Comparison of ENCODE assay signal across 25 cellular contexts in the genomic region with DNA sequence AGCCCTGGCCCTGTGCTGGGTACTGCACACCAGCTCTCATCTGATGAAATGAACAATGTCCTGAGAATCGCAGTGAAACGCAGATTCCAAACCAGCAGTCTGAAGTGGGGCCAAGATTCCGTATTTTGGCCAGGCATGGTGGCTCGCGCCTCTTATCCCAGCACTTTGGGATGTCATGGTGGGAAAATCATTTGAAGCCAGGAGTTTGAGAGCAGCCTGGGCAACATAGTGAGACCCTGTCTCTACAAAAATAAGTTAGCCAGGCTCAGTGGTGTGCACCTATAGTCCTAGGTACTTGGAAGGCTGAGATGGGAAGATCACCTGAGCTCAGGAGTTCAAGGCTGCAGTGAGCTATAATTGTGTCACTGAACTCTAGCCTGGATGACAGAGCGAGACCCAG. TPM values are rescaled to one million over a fixed set of nuclear protein-coding genes. Genes with fewer than 3 reads are reported as not detected.
"Had no signal": no experiment of that assay in that cellular context is flagged by ENCODE, and none has a peak within 500 bp of the region (broad histone marks: within the 10 kb centered on the region; RNA-seq: fewer than 3 reads in every experiment).

No MANE protein-coding gene starts in this region.

- H2AFZ ChIP-seq: neural progenitor cell, parathyroid adenoma had no signal

- H3K4me1 ChIP-seq: left ventricle myocardium inferior, parathyroid adenoma, psoas muscle had no signal

- H3K4me3 ChIP-seq: esophagus squamous epithelium, gastroesophageal sphincter, left ventricle myocardium inferior, lung, mucosa of descending colon, neural progenitor cell, psoas muscle, spleen, tibial artery had no signal

- H3K9ac ChIP-seq: neural progenitor cell, parathyroid adenoma had no signal

- H3K36me3 ChIP-seq: esophagus squamous epithelium, gastroesophageal sphincter, left ventricle myocardium inferior, neural progenitor cell, spleen, tibial artery had no signal

- H3K27ac Mint-ChIP-seq: dendritic cell treated with granulocyte-macrophage colony-stimulating factor and Interleukin-4, amounts not matched to agents 40 ng/mL and 50 ng/mL, for 4 days; naive thymus-derived CD8-positive, alpha-beta T cell; neural progenitor cell; stimulated activated memory B cell treated with anti-CD40 and anti-IgM and Interleukin-4, amounts not matched to agents 10 μg/mL and 1 μg/mL and 100 μg/mL, for 72 hours; stimulated activated naive CD8-positive, alpha-beta T cell treated with anti-CD3 and anti-CD28 coated beads, Interleukin-15, Interleukin-2, amounts not matched to agents 100 ng/mL and 50 ng/mL, for 24 hours had no signal

- H3K27me3 ChIP-seq: neural progenitor cell had no signal

- H3K27me3 Mint-ChIP-seq: naive thymus-derived CD8-positive, alpha-beta T cell; stimulated activated naive CD8-positive, alpha-beta T cell treated with anti-CD3 and anti-CD28 coated beads, Interleukin-15, Interleukin-2, amounts not matched to agents 100 ng/mL and 50 ng/mL, for 24 hours had no signal

- H3K9me3 Mint-ChIP-seq: naive thymus-derived CD8-positive, alpha-beta T cell; stimulated activated memory B cell treated with anti-CD40 and anti-IgM and Interleukin-4, amounts not matched to agents 10 μg/mL and 1 μg/mL and 100 μg/mL, for 72 hours; stimulated activated naive CD8-positive, alpha-beta T cell treated with anti-CD3 and anti-CD28 coated beads, Interleukin-15, Interleukin-2, amounts not matched to agents 100 ng/mL and 50 ng/mL, for 24 hours had no signal

- H3K9me3 ChIP-seq: esophagus squamous epithelium, gastroesophageal sphincter, left ventricle myocardium inferior, mucosa of descending colon, psoas muscle, spleen, tibial artery had no signal

- H3K79me2 ChIP-seq: parathyroid adenoma had no signal

- H3K4me3 Mint-ChIP-seq: dendritic cell treated with granulocyte-macrophage colony-stimulating factor and Interleukin-4, amounts not matched to agents 40 ng/mL and 50 ng/mL, for 4 days; naive thymus-derived CD8-positive, alpha-beta T cell; neural progenitor cell; stimulated activated memory B cell treated with anti-CD40 and anti-IgM and Interleukin-4, amounts not matched to agents 10 μg/mL and 1 μg/mL and 100 μg/mL, for 72 hours; stimulated activated naive CD8-positive, alpha-beta T cell treated with anti-CD3 and anti-CD28 coated beads, Interleukin-15, Interleukin-2, amounts not matched to agents 100 ng/mL and 50 ng/mL, for 24 hours had no signal

- DNase-seq: esophagus squamous epithelium; foreskin fibroblast; kidney; left cardiac atrium; left ventricle myocardium inferior; mucosa of descending colon; naive thymus-derived CD8-positive, alpha-beta T cell; occipital lobe; psoas muscle; retina; spleen; stimulated activated CD4-positive, alpha-beta T cell treated with anti-CD3 and anti-CD28 coated beads, Interleukin-15, amount 100 ng/mL, for 24 hours; stimulated activated CD4-positive, alpha-beta T cell treated with anti-CD3 and anti-CD28 coated beads, Interleukin-1b, Interleukin-23, amount 100 ng/mL, for 48 hours; stimulated activated CD4-positive, alpha-beta T cell treated with anti-CD3 and anti-CD28 coated beads, Interleukin-4, amount 100 ng/mL, for 24 hours; tibial artery had no signal

- H3K27ac ChIP-seq: esophagus squamous epithelium, gastroesophageal sphincter, left ventricle myocardium inferior, neural progenitor cell, parathyroid adenoma, psoas muscle, spleen, tibial artery had no signal

- H3K4me1 Mint-ChIP-seq: stimulated activated memory B cell treated with anti-CD40 and anti-IgM and Interleukin-4, amounts not matched to agents 10 μg/mL and 1 μg/mL and 100 μg/mL, for 72 hours had no signal

- H3K36me3 Mint-ChIP-seq: naive thymus-derived CD8-positive, alpha-beta T cell; neural progenitor cell; stimulated activated memory B cell treated with anti-CD40 and anti-IgM and Interleukin-4, amounts not matched to agents 10 μg/mL and 1 μg/mL and 100 μg/mL, for 72 hours had no signal

- ATAC-seq: gastroesophageal sphincter; left cardiac atrium; mucosa of descending colon; naive thymus-derived CD8-positive, alpha-beta T cell; psoas muscle; sciatic nerve; stimulated activated memory B cell treated with anti-CD40 and anti-IgM and Interleukin-4, amounts not matched to agents 10 μg/mL and 1 μg/mL and 100 μg/mL, for 72 hours had no signal

- FAIRE-seq: kidney had no signal

- H3K4me2 ChIP-seq: neural progenitor cell had no signal

RNA-seq across cellular contexts. Expression of a gene that starts 13.0 kb away (rescaled TPM):
- total RNA-seq: naive thymus-derived CD8-positive, alpha-beta T cell; occipital lobe; temporal lobe had no signal
- polyA plus RNA-seq: naive thymus-derived CD8-positive, alpha-beta T cell had no signal

RNA-seq across cellular contexts. Expression of a gene that starts 33.1 kb away (rescaled TPM):
- total RNA-seq: epithelial cell of proximal tubule, left ventricle myocardium inferior had no signal
